ENCODE assay signal across 8 cellular contexts in genomic region chr6:73471686-73472290, GRCh38. TPM values are rescaled to one million over a fixed set of nuclear protein-coding genes. Genes with fewer than 3 reads are reported as not detected.
DNase-seq lines count a peak whose midpoint lies in the region; ATAC-seq, FAIRE-seq and TF ChIP-seq lines count a peak whose summit lies in the region.

No MANE protein-coding gene starts in this region.

- peaks cover 83% of the 10 kb centered on the region for H3K36me3 ChIP-seq in K562 (ENCODE audit: control insufficient read depth, insufficient read depth, low read length)

- H3K27me3 Mint-ChIP-seq in glutamatergic neuron (ENCODE audit: unreplicated experiment), result peaks cover 2% of the 10 kb centered on the region

- POLR2A ChIA-PET in K562 (lab: Yijun Ruan, JAX), result interaction anchor here (0.6 to 3.5 kb wide), 7 partner anchors 10 to 238 kb away, joined by 3 to 21 read pairs (median 4); partner anchors contain the start of gene MTO1

- H3K4me2 ChIP-seq in K562 (ENCODE audit: insufficient read depth, low read length), result no peak overlapping the region

- WGBS in K562 (ENCODE audit: insufficient coverage, low coverage, missing lambda C conversion rate), result 77% methylated on average over 2 of the region's 2 CpGs

- H2AFZ ChIP-seq in K562 (ENCODE audit: low read depth, low read length), result no peak overlapping the region

- no peaks in the 10 kb centered on the region for H4K20me1 ChIP-seq in K562 (replicated peaks; ENCODE audit: control insufficient read depth, insufficient read depth, low read length)

- no peaks in the 10 kb centered on the region for H3K9me1 ChIP-seq in K562 (ENCODE audit: control insufficient read depth, insufficient read depth, low read length)

- no peak overlapping the region for H3K4me3 ChIP-seq in K562

- peak; percentile 97 for FAIRE-seq in GM18507 (lab: Jason Lieb, UNC)
- FAIRE-seq in K562 (lab: Jason Lieb, UNC), result peak; percentile 59

- TF ChIP-seq CTCF in K562 (IDR thresholded peaks at IDR 0.05 in 2 of 3, conservative IDR thresholded peaks at IDR 0.05 in 1 of 3; ENCODE audit: insufficient read depth in 2 of 3, low read depth in 1 of 3, low read length in 3 of 3) (no peak), glutamatergic neuron (IDR thresholded peaks at IDR 0.05; ENCODE audit: partially characterized antibody, unreplicated experiment) (no peak)

- H3K9me3 ChIP-seq in K562 (replicated peaks; ENCODE audit: control insufficient read depth, insufficient read depth, low read depth, low read length), result no peaks in the 10 kb centered on the region

- ATAC-seq in GM21423 (IDR thresholded peaks at IDR 0.05; ENCODE audit: unreplicated experiment) (peak; percentile 94), HG03378 (IDR thresholded peaks at IDR 0.05; ENCODE audit: unreplicated experiment) (peak; percentile 98), K562 (no peak), Right ventricle myocardium superior (ENCODE audit: poor library complexity) (no peak)

- no peaks in the 10 kb centered on the region for H3K4me1 Mint-ChIP-seq in glutamatergic neuron (ENCODE audit: low read depth, unreplicated experiment)

- no peak for TF ChIP-seq EP300 in K562 (IDR thresholded peaks at IDR 0.05; ENCODE audit: low read length)

- H3K36me3 Mint-ChIP-seq in glutamatergic neuron (ENCODE audit: unreplicated experiment), result no peaks in the 10 kb centered on the region

- intact Hi-C loops in K562 (cut with micrococcal nuclease), result no loop called here
- intact Hi-C loops in Right ventricle myocardium superior (cut with DNase I), result no loop called here
- intact Hi-C loops in posterior cingulate gyrus (cut with DNase I), result no loop called here

- H3K27ac ChIP-seq in K562 (ENCODE audit: extremely low read depth, low read depth, low read length), result no peak overlapping the region

- no peaks in the 10 kb centered on the region for H3K4me1 ChIP-seq in K562 (replicated peaks in 1 of 2; ENCODE audit: control insufficient read depth in 2 of 2, insufficient read depth in 2 of 2, low read length in 2 of 2)

- H3K27ac Mint-ChIP-seq in glutamatergic neuron (ENCODE audit: unreplicated experiment), result no peak overlapping the region

- H3K27me3 ChIP-seq in K562 (ENCODE audit: control insufficient read depth in 2 of 2, insufficient read depth in 2 of 2, low read length in 2 of 2), result no peaks in the 10 kb centered on the region

- no peak for TF ChIP-seq POLR2A in K562 (conservative IDR thresholded peaks at IDR 0.05)

- no peak overlapping the region for H3K9ac ChIP-seq in K562 (ENCODE audit: insufficient read depth in 1 of 2, low read depth in 2 of 2, low read length in 2 of 2)

- no peak overlapping the region for H3K4me3 Mint-ChIP-seq in glutamatergic neuron (ENCODE audit: unreplicated experiment)

- H3K9me3 Mint-ChIP-seq in glutamatergic neuron (ENCODE audit: unreplicated experiment), result no peaks in the 10 kb centered on the region

- TF ChIP-seq RAD21 in K562 (CRISPR knock-in tag; conservative IDR thresholded peaks at IDR 0.05 in 1 of 2, IDR thresholded peaks at IDR 0.05 in 1 of 2), result no peak

- DNase-seq in GM18507 (ENCODE audit: extremely low spot score, insufficient read length, low read depth), result peak; percentile 5
- no peak for DNase-seq in K562 (ENCODE audit: extremely low read depth in 1 of 4, low spot score in 3 of 4)
- DNase-seq in Right ventricle myocardium superior, result no peak
- no peak for DNase-seq in NCI-H1105 treated with DMSO at 0.1 percent for 48 hours (lab: John Stamatoyannopoulos, UW)
- no peak for DNase-seq in glutamatergic neuron
- no peak for DNase-seq in posterior cingulate gyrus

- CTCF ChIA-PET in K562 (lab: Yijun Ruan, JAX; ENCODE audit: low intra/inter-chr PET ratio), result no interaction called here

- H3K79me2 ChIP-seq in K562 (ENCODE audit: control insufficient read depth, insufficient read depth, low read length), result no peaks in the 10 kb centered on the region

- TSS peak; percentile 15 for BruUV-seq in K562 (replicated peaks; lab: Mats Ljungman, UMichigan)

- in situ Hi-C loops in K562 (cut with MboI), result no loop called here

TF ChIP-seq in K562, 482 proteins besides CTCF, POLR2A, EP300 and RAD21 (continues in another document):
- TF ChIP-seq, protein P1, sequence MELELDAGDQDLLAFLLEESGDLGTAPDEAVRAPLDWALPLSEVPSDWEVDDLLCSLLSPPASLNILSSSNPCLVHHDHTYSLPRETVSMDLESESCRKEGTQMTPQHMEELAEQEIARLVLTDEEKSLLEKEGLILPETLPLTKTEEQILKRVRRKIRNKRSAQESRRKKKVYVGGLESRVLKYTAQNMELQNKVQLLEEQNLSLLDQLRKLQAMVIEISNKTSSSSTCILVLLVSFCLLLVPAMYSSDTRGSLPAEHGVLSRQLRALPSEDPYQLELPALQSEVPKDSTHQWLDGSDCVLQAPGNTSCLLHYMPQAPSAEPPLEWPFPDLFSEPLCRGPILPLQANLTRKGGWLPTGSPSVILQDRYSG (tag; conservative IDR thresholded peaks at IDR 0.05; ENCODE audit: low read depth), result no peak
- TF ChIP-seq ZNF232 (CRISPR knock-in tag; IDR thresholded peaks at IDR 0.05) (no peak), MCM2 (IDR thresholded peaks at IDR 0.05; ENCODE audit: low read depth) (no peak), TAL1 (IDR thresholded peaks at IDR 0.05) (no peak), ZNF23 (CRISPR knock-in tag; IDR thresholded peaks at IDR 0.05) (no peak), SNIP1 (IDR thresholded peaks at IDR 0.05; ENCODE audit: low read depth) (no peak)

RNA-seq across cellular contexts. Expression of gene MTO1, which starts 10.3 kb away (rescaled TPM):
- 88.8 and 98.3 TPM in 2 replicates for total RNA-seq in K562 (2011; cell fraction: chromatin; rRNA removed; ENCODE audit: low replicate concordance)
- total RNA-seq in K562 (2011; cell fraction: nucleolus; rRNA removed), result 52.0 and 54.5 TPM in 2 replicates
- total RNA-seq in K562 (2011; cell fraction: nucleoplasm; rRNA removed), result 62.1 and 66.7 TPM in 2 replicates
- 49.5 and 49.8 TPM in 2 replicates for total RNA-seq in K562 (2014; rRNA removed)
- total RNA-seq in K562 (2014; rRNA removed; fragmentation: Illumina TruSeq; extraction: Trizol), result 62.3 and 67.2 TPM in 2 replicates
- total RNA-seq in K562 (2015; rRNA removed; fragmentation: Illumina TruSeq; extraction: Trizol), result 55.2 and 60.1 TPM in 2 replicates
- 42.3 and 53.7 TPM in 2 replicates for total RNA-seq in K562 (2021)
- 50.0 and 50.6 TPM in 2 replicates for polyA plus RNA-seq in K562 (2011; rRNA removed)
- polyA plus RNA-seq in K562 (2011; cell fraction: cytosol; rRNA removed), result 30.6 and 33.3 TPM in 2 replicates
- polyA plus RNA-seq in K562 (2011; cell fraction: nucleus; rRNA removed), result 118 and 132 TPM in 2 replicates
- polyA plus RNA-seq in K562 (2012), result 28.5 and 60.9 TPM in 2 replicates
- polyA plus RNA-seq in K562 (2014; fragmentation: Illumina TruSeq; extraction: Trizol), result 48.6 and 49.3 TPM in 2 replicates
- polyA plus RNA-seq in K562 (2014; fragmentation: Nextera tagmentation; extraction: Ambion mirVana), result 10 to 100 TPM; 33.4 to 55.1 TPM
- 38.3 and 48.3 TPM in 2 replicates for polyA plus RNA-seq in K562 (2014; rRNA removed)
- 71.5 and 81.2 TPM in 2 replicates for polyA minus RNA-seq in K562 (2011; rRNA and poly(A)+ RNA removed)
- polyA minus RNA-seq in K562 (2011; cell fraction: cytosol; rRNA and poly(A)+ RNA removed), result 24.5 and 28.9 TPM in 2 replicates
- 49.5 and 72.3 TPM in 2 replicates for polyA minus RNA-seq in K562 (2011; cell fraction: nucleus; rRNA and poly(A)+ RNA removed)
- 24.9 TPM for total RNA-seq in Right ventricle myocardium superior
- 26.6 TPM for total RNA-seq in glutamatergic neuron (ENCODE audit: unreplicated experiment)

RNA-seq across cellular contexts. Expression of gene CGAS, which starts 19.7 kb away (rescaled TPM):
- total RNA-seq in K562 (2011; cell fraction: chromatin; rRNA removed; ENCODE audit: low replicate concordance), result 0.16 TPM in 1 of 2 replicates, not detected in the other
- 0.17 TPM in 1 of 2 replicates, not detected in the other for total RNA-seq in K562 (2011; cell fraction: nucleolus; rRNA removed)
- 0.59 TPM in 1 of 2 replicates, not detected in the other for total RNA-seq in K562 (2011; cell fraction: nucleoplasm; rRNA removed)
- 0.32 TPM in 1 of 2 replicates, not detected in the other for total RNA-seq in K562 (2014; rRNA removed)
- 0.18 TPM in 1 of 2 replicates, not detected in the other for total RNA-seq in K562 (2014; rRNA removed; fragmentation: Illumina TruSeq; extraction: Trizol)
- total RNA-seq in K562 (2015; rRNA removed; fragmentation: Illumina TruSeq; extraction: Trizol), result not detected in 2 replicates
- 0.04 and 0.11 TPM in 2 replicates for total RNA-seq in K562 (2021)
- 0.03 and 0.06 TPM in 2 replicates for polyA plus RNA-seq in K562 (2011; rRNA removed)
- 0.03 TPM in 1 of 2 replicates, not detected in the other for polyA plus RNA-seq in K562 (2011; cell fraction: cytosol; rRNA removed)
- 0.09 TPM in 1 of 2 replicates, not detected in the other for polyA plus RNA-seq in K562 (2011; cell fraction: nucleus; rRNA removed)
- polyA plus RNA-seq in K562 (2012), result 0.07 and 0.21 TPM in 2 replicates
- 0.06 and 0.08 TPM in 2 replicates for polyA plus RNA-seq in K562 (2014; fragmentation: Illumina TruSeq; extraction: Trizol)
- polyA plus RNA-seq in K562 (2014; fragmentation: Nextera tagmentation; extraction: Ambion mirVana), result under 1 TPM in 1 of 2 experiments, not detected in 1; 0.01 TPM
- 0.13 and 0.15 TPM in 2 replicates for polyA plus RNA-seq in K562 (2014; rRNA removed)
- 0.25 TPM in 1 of 2 replicates, not detected in the other for polyA minus RNA-seq in K562 (2011; rRNA and poly(A)+ RNA removed)
- not detected in 2 replicates for polyA minus RNA-seq in K562 (2011; cell fraction: cytosol; rRNA and poly(A)+ RNA removed)
- 0.11 TPM in 1 of 2 replicates, not detected in the other for polyA minus RNA-seq in K562 (2011; cell fraction: nucleus; rRNA and poly(A)+ RNA removed)
- total RNA-seq in Right ventricle myocardium superior, result 0.81 TPM
- 0.37 TPM for total RNA-seq in glutamatergic neuron (ENCODE audit: unreplicated experiment)

RNA-seq across cellular contexts. Expression of gene EEF1A1, which starts 49.0 kb away (rescaled TPM):
- total RNA-seq in K562 (2011; cell fraction: chromatin; rRNA removed; ENCODE audit: low replicate concordance), result 1,932 and 2,326 TPM in 2 replicates
- total RNA-seq in K562 (2011; cell fraction: nucleolus; rRNA removed), result 1,765 and 1,966 TPM in 2 replicates
- 2,955 and 4,950 TPM in 2 replicates for total RNA-seq in K562 (2011; cell fraction: nucleoplasm; rRNA removed)
- total RNA-seq in K562 (2014; rRNA removed) (8,400 and 9,577 TPM in 2 replicates), K562 (2014; rRNA removed; fragmentation: Illumina TruSeq; extraction: Trizol) (12,995 and 14,391 TPM in 2 replicates), K562 (2015; rRNA removed; fragmentation: Illumina TruSeq; extraction: Trizol) (12,931 and 13,052 TPM in 2 replicates), K562 (2021) (11,082 and 11,449 TPM in 2 replicates), Right ventricle myocardium superior (1,362 TPM), glutamatergic neuron (ENCODE audit: unreplicated experiment) (6,372 TPM)
- polyA plus RNA-seq in K562 (2011; rRNA removed) (17,323 and 19,925 TPM in 2 replicates), K562 (2014; fragmentation: Illumina TruSeq; extraction: Trizol) (11,237 and 11,368 TPM in 2 replicates), K562 (2014; fragmentation: Nextera tagmentation; extraction: Ambion mirVana) (1,000 to 10,000 TPM; 6,453 to 7,909 TPM), K562 (2014; rRNA removed) (9,792 and 9,810 TPM in 2 replicates)
- 8,489 and 17,996 TPM in 2 replicates for polyA plus RNA-seq in K562 (2011; cell fraction: cytosol; rRNA removed)
- polyA plus RNA-seq in K562 (2011; cell fraction: nucleus; rRNA removed), result 2,973 and 6,796 TPM in 2 replicates
- 12,775 and 16,724 TPM in 2 replicates for polyA plus RNA-seq in K562 (2012)
- polyA minus RNA-seq in K562 (2011; rRNA and poly(A)+ RNA removed), result 13,120 and 13,707 TPM in 2 replicates
- 5,589 and 5,926 TPM in 2 replicates for polyA minus RNA-seq in K562 (2011; cell fraction: cytosol; rRNA and poly(A)+ RNA removed)
- 792 and 2,209 TPM in 2 replicates for polyA minus RNA-seq in K562 (2011; cell fraction: nucleus; rRNA and poly(A)+ RNA removed)

Comparison
In these comparisons a context has a peak if more than half of its experiments do, and no peak if none do; other contexts are left out.
1. ATAC-seq: peak in GM21423 (single experiment) and HG03378 (single experiment); none in K562 (single experiment) and Right ventricle myocardium superior (single experiment).